In the genomic region with DNA sequence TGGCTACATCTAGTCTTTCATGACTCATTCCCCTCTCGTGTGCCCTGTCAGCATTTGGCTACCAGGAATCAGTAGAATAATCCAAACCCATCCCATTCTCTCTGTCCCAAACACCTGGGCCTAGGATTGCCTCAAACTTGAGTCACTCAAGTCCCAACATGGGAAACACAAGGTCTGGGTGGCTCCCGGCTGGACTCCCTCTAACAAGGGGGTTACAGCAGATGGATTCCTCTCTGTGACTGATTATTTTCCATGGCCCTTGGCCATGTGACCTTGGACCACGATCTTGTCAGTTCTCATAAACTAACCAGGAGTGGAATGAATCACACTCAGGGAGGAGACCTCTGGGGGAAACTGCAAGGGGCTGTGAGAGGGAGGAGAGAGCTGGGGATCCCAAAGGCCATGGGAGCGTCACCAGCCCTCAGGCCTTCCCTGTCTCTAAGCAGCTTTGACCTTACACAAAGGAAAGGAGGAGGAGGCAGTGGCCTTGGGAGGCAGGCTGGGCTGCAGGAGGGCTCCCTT, we compare ENCODE assay signal across 11 cellular contexts.
A peak's percentile ranks its signal among the peaks of the same experiment; 100 is the strongest.
DNase-seq lines count a peak whose midpoint lies in the region; ATAC-seq and TF ChIP-seq lines count a peak whose summit lies in the region.
"Had no signal": no experiment of that assay in that cellular context is flagged by ENCODE, and none has a peak within 500 bp of the region (broad histone marks: within the 10 kb centered on the region; RNA-seq: fewer than 3 reads in every experiment).

No MANE protein-coding gene starts in this region.

- no peak overlapping the region for H3K4me2 ChIP-seq in GM23248 (ENCODE audit: unreplicated experiment)

- no peaks in the 10 kb centered on the region for H3K9me3 ChIP-seq in GM23248 (ENCODE audit: low read depth)
- no peaks in the 10 kb centered on the region for H3K9me3 ChIP-seq in skeletal muscle tissue (ENCODE audit: control insufficient read depth in 3 of 3, low read length in 3 of 3)

- in situ Hi-C loops in GM23248 (cut with MboI): loop anchor here (25.0 kb wide), 2 partner anchors 542 to 1717 kb away; no protein-coding TSS in a partner anchor

- DNase-seq in GM23248 (peak; percentile 69), astrocyte of the hippocampus (ENCODE audit: low read depth, low spot score) (peak; percentile 61), left ventricle myocardium superior (peak; percentile 67), NCI-H82 (lab: John Stamatoyannopoulos, UW) (no peak), erythroblast (lab: John Stamatoyannopoulos, UW) (no peak), SW480 (ENCODE audit: low spot score) (no peak)
- DNase-seq in stimulated activated CD4-positive, alpha-beta T cell treated with anti-CD3 and anti-CD28 coated beads, Interleukin-4, amount 100 ng/mL, for 1 hour: no peak
- DNase-seq: activated gamma-delta T cell, nucleus accumbens had no signal

- no peak overlapping the region for H3K4me3 ChIP-seq in GM23248
- H3K4me3 ChIP-seq in skeletal muscle tissue (ENCODE audit: low read length in 3 of 3): no peak overlapping the region

- no peaks in the 10 kb centered on the region for H3K36me3 ChIP-seq in GM23248 (ENCODE audit: low read depth)
- no peaks in the 10 kb centered on the region for H3K36me3 ChIP-seq in skeletal muscle tissue (ENCODE audit: control insufficient read depth in 3 of 3, insufficient read depth in 3 of 3, low read length in 3 of 3)

- no peak for TF ChIP-seq POLR2A in erythroblast (IDR thresholded peaks at IDR 0.05; ENCODE audit: low read length)

- peak; percentile 90 for ATAC-seq in left ventricle myocardium superior

- no peak overlapping the region for H3K27ac ChIP-seq in GM23248
- H3K27ac ChIP-seq in skeletal muscle tissue (ENCODE audit: low read depth, low read length): peak overlapping the region; percentile 64
- H3K27ac ChIP-seq: VCaP had no signal

- no peaks in the 10 kb centered on the region for H3K27me3 ChIP-seq in GM23248 (replicated peaks; ENCODE audit: insufficient read depth)
- no peaks in the 10 kb centered on the region for H3K27me3 ChIP-seq in skeletal muscle tissue (ENCODE audit: control insufficient read depth in 3 of 3, insufficient read depth in 3 of 3, low read length in 3 of 3)

- 29 to 30% methylated on average over 4 of the region's 4 CpGs for WGBS in GM23248 (ENCODE audit: low coverage in 1 of 2, low lambda C conversion rate in 2 of 2, missing lambda C conversion rate in 2 of 2), 2 experiments

- H3K4me1 ChIP-seq in GM23248 (ENCODE audit: insufficient read depth) (peaks cover 24% of the 10 kb centered on the region), skeletal muscle tissue (ENCODE audit: control insufficient read depth in 3 of 3, insufficient read depth in 3 of 3, low read length in 3 of 3) (peaks cover 0 to 9% (median 0%) of the 10 kb centered on the region in 3 donors)

- H3K9ac ChIP-seq in GM23248 (no peak overlapping the region), skeletal muscle tissue (ENCODE audit: low read depth in 1 of 3, low read length in 3 of 3) (no peak overlapping the region)

- H3F3A ChIP-seq in GM23248 (ENCODE audit: insufficient read depth): peaks cover 25% of the 10 kb centered on the region

- no peaks in the 10 kb centered on the region for H3K9me2 ChIP-seq in GM23248 (ENCODE audit: insufficient read depth)

- H3K79me2 ChIP-seq in GM23248 (ENCODE audit: insufficient read depth): no peaks in the 10 kb centered on the region

- intact Hi-C loops in left ventricle myocardium superior (cut with micrococcal nuclease): no loop called here

- H2AFZ ChIP-seq in GM23248: no peak overlapping the region

- no peaks in the 10 kb centered on the region for H4K20me1 ChIP-seq in GM23248 (ENCODE audit: insufficient read depth)

Comparison
In these comparisons a context has a peak if more than half of its experiments do, and no peak if none do; other contexts are left out.
1. DNase-seq: peak in GM23248 (single experiment), astrocyte of the hippocampus (single experiment) and left ventricle myocardium superior (single experiment); none in stimulated activated CD4-positive, alpha-beta T cell treated with anti-CD3 and anti-CD28 coated beads, Interleukin-4, amount 100 ng/mL, for 1 hour (single experiment), NCI-H82 (single experiment), erythroblast (0 of 2) and SW480 (single experiment).